In genomic region chr9:136545966-136546696, GRCh38 we compare ENCODE assay signal across 8 cellular contexts. TPM values are rescaled to one million over a fixed set of nuclear protein-coding genes. Genes with fewer than 3 reads are reported as not detected.
DNase-seq lines count a peak whose midpoint lies in the region; ATAC-seq and TF ChIP-seq lines count a peak whose summit lies in the region.

TSS of gene NOTCH1 (minus strand) at chr9:136546048. CDS start at chr9:136545786, 262 bp downstream.

- H3K4me1 ChIP-seq in SJCRH30: peaks cover 20% of the 10 kb centered on the region; the same call in 1 of the 2 replicates
- peaks cover 4 to 88% (median 50%) of the 10 kb centered on the region in 3 donors for H3K4me1 ChIP-seq in gastroesophageal sphincter

- peak; percentile 73 to 89 for TF ChIP-seq POLR2A in gastroesophageal sphincter (IDR thresholded peaks at IDR 0.05)

- H3K27ac ChIP-seq in SJCRH30 (peak within 1 kb of the TSS; percentile 37), gastroesophageal sphincter (peak within 1 kb of the TSS; percentile 94 to 100 (median 97))

- H3K27me3 Mint-ChIP-seq in Calu3 (ENCODE audit: unreplicated experiment): no peaks in the 10 kb centered on the region

- CTCF ChIA-PET in Calu3 (lab: Charles Lee): no interaction called here

- peak; percentile 49 for ATAC-seq in GM19467 (IDR thresholded peaks at IDR 0.05; ENCODE audit: unreplicated experiment)
- ATAC-seq in gastroesophageal sphincter: peak; percentile 78

- no TSS peak for BruUV-seq in Calu3 (replicated peaks; lab: Mats Ljungman, UMichigan)

- peak within 1 kb of the TSS; percentile 77 for H3K27ac Mint-ChIP-seq in Calu3 (ENCODE audit: unreplicated experiment)

- H3K36me3 ChIP-seq in SJCRH30 (peaks cover 4% of the 10 kb centered on the region; the same call in 1 of the 2 replicates), gastroesophageal sphincter (peaks cover 0 to 24% of the 10 kb centered on the region in 2 donors)

- DNase-seq in Calu3: peak; percentile 82
- DNase-seq in HPDE6-E6E7 (ENCODE audit: extremely low spot score): peak; percentile 83
- DNase-seq in SJCRH30: peak; percentile 84 to 88
- peak; percentile 72 to 84 (median 82) for DNase-seq in activated naive CD4-positive, alpha-beta T cell (lab: John Stamatoyannopoulos, UW)
- DNase-seq in nucleus accumbens (lab: John Stamatoyannopoulos, UW): peak in 55 of 56 donors; percentile 28 to 90 (median 81)
- DNase-seq in superior temporal gyrus (ENCODE audit: extremely low spot score): peak; percentile 76

- H3K36me3 Mint-ChIP-seq in Calu3 (ENCODE audit: insufficient read depth, unreplicated experiment): peaks cover 34% of the 10 kb centered on the region

- no CpG with 5 or more reads among the region's 94 CpGs for WGBS in gastroesophageal sphincter (ENCODE audit: low coverage in 1 of 2), 2 donors

- TF ChIP-seq CTCF in Calu3 (IDR thresholded peaks at IDR 0.05; ENCODE audit: unreplicated experiment) (no peak), gastroesophageal sphincter (IDR thresholded peaks at IDR 0.05) (peak in 2 of 4 experiments; percentile 2 to 3)

- H3K4me3 ChIP-seq in SJCRH30 (peak within 1 kb of the TSS; percentile 81), gastroesophageal sphincter (peak within 1 kb of the TSS; percentile 92 to 98)

- peaks cover 1% of the 10 kb centered on the region for H3K4me1 Mint-ChIP-seq in Calu3 (ENCODE audit: low read depth, unreplicated experiment)

- intact Hi-C loops in Calu3 (cut with micrococcal nuclease; ENCODE audit: unreplicated experiment): no loop called here

- no peak for TF ChIP-seq EP300 in gastroesophageal sphincter (IDR thresholded peaks at IDR 0.05)

- no peaks in the 10 kb centered on the region for H3K9me3 Mint-ChIP-seq in Calu3 (ENCODE audit: low read depth, unreplicated experiment)

- H3K27me3 ChIP-seq in SJCRH30: peaks cover 42% of the 10 kb centered on the region
- no peaks in the 10 kb centered on the region for H3K27me3 ChIP-seq in gastroesophageal sphincter

- peak within 1 kb of the TSS; percentile 74 for H3K4me3 Mint-ChIP-seq in Calu3 (ENCODE audit: low read depth, unreplicated experiment)

- H3K9me3 ChIP-seq in SJCRH30 (replicated peaks): no peaks in the 10 kb centered on the region
- no peaks in the 10 kb centered on the region for H3K9me3 ChIP-seq in gastroesophageal sphincter

RNA-seq across cellular contexts. Expression of gene NOTCH1, which starts in this region (rescaled TPM):
- total RNA-seq in Calu3 (2022) (11.7 and 17.7 TPM in 2 replicates), gastroesophageal sphincter (10 to 100 TPM; 31.1 to 72.1 (median 44.0) TPM)
- 25.8 and 28.5 TPM in 2 replicates for total RNA-seq in SJCRH30 (2014; rRNA removed; shearing (Covaris generic))

Comparison
In these comparisons a context has a peak if more than half of its experiments do, and no peak if none do; other contexts are left out.
1. Peak in every context shown above with its lines: DNase-seq, ATAC-seq, H3K4me3 ChIP-seq and H3K27ac ChIP-seq.